ENCODE assay signal across 8 cellular contexts in the genomic region with DNA sequence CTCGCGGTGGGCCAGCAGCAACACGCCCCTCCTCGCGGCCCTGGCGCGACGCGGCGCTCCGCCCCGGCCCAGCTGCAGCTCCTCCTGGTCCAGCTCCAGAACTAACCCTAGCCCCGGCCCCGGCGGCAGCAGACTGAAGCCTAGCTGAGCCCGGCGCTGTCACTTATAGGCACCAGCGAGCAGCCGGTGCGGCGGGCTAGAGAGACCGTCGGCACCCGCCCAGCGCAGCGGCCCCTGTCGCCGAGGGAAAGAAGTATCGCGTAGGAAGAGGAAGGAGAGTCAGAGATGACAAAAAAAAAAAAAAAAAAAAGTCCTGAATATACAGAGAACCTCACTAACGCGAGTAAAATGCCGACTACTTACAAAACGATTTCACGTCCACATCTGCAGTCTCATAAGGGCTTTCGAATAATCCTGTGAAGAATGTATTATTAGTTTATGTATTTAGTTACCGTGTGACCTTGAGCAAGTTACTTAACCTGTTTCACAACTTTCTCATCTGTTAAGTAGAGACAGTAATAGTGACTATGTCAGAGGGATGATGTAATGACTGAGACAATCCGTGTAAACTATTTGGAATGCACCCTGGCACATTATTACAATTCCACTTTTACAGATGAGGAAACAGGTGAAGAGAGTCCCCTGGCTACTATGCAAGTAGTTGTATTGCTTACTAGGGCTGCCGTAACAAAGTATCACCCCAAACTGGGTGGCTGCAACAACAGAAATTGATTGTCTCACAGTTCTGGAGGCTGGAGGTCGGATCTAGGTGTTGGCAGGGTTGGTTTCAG. TPM values are rescaled to one million over a fixed set of nuclear protein-coding genes. Genes with fewer than 3 reads are reported as not detected.
DNase-seq lines count a peak whose midpoint lies in the region; ATAC-seq and TF ChIP-seq lines count a peak whose summit lies in the region.

A gene (minus strand): TSS at position 135 of the 791 bp plus-strand sequence. CDS start 791 bp downstream, outside the sequence.

- intact Hi-C loops in natural killer cell (cut with micrococcal nuclease) = loop anchor here (1.0 to 10.0 kb wide), 4 partner anchors 18 to 1580 kb away; a partner anchor contains a TSS

- H3K79me2 ChIP-seq in DND-41 (ENCODE audit: insufficient read depth, low read length) (peaks cover 41% of the 10 kb centered on the region), KMS-11 (ENCODE audit: insufficient read depth, low read depth) (0 out of 2 replicates have a peak, but pooled peaks cover 4% of the 10 kb centered on the region)

- H4K20me1 ChIP-seq in DND-41 (ENCODE audit: insufficient read depth, low read length) (peaks cover 8% of the 10 kb centered on the region; the same call in 1 of the 2 replicates), KMS-11 (ENCODE audit: insufficient read depth) (no peaks in the 10 kb centered on the region)

- H3K27ac Mint-ChIP-seq in activated T-helper 17 cell treated with anti-CD3 and anti-CD28 coated beads, Interleukin-2, amount 50 U/mL, for 72 hours = peak within 1 kb of the TSS; percentile 92
- peak within 1 kb of the TSS; percentile 96 to 98 for H3K27ac Mint-ChIP-seq in natural killer cell

- peak within 1 kb of the TSS; percentile 65 for H3K9ac ChIP-seq in DND-41 (ENCODE audit: low read depth, low read length)
- H3K9ac ChIP-seq in KMS-11 = peak within 1 kb of the TSS; percentile 76

- H3K4me1 ChIP-seq in DND-41 (ENCODE audit: insufficient read depth, low read length) (peaks cover 42% of the 10 kb centered on the region), KMS-11 (ENCODE audit: low read depth, poor library complexity, severe bottlenecking) (peaks cover 21% of the 10 kb centered on the region)

- peak; percentile 89 for TF ChIP-seq CTCF in DND-41 (IDR thresholded peaks at IDR 0.05; ENCODE audit: borderline replicate concordance, extremely low read depth, low read length, poor library complexity, severe bottlenecking)
- TF ChIP-seq CTCF in KMS-11 (conservative IDR thresholded peaks at IDR 0.05; ENCODE audit: low read depth, low read length) = peak; percentile 63
- TF ChIP-seq CTCF in fibroblast of mammary gland (conservative IDR thresholded peaks at IDR 0.05; ENCODE audit: control insufficient read depth, insufficient read depth, low read depth, low read length) = peak; percentile 57
- TF ChIP-seq CTCF in natural killer cell (IDR thresholded peaks at IDR 0.05) = peak; percentile 79

- peaks cover 35% of the 10 kb centered on the region for H3K4me1 Mint-ChIP-seq in activated T-helper 17 cell treated with anti-CD3 and anti-CD28 coated beads, Interleukin-2, amount 50 U/mL, for 72 hours
- peaks cover 40 to 48% of the 10 kb centered on the region in 2 donors for H3K4me1 Mint-ChIP-seq in natural killer cell

- H3K36me3 Mint-ChIP-seq in activated T-helper 17 cell treated with anti-CD3 and anti-CD28 coated beads, Interleukin-2, amount 50 U/mL, for 72 hours (ENCODE audit: low read depth) = no peaks in the 10 kb centered on the region
- H3K36me3 Mint-ChIP-seq in natural killer cell = no peaks in the 10 kb centered on the region

- peak; percentile 91 for DNase-seq in DND-41
- DNase-seq in RPMI8226 = peak; percentile 95
- DNase-seq in fibroblast of mammary gland (ENCODE audit: low read depth) = peak; percentile 89
- peak; percentile 96 for DNase-seq in natural killer cell
- peak; percentile 93 for DNase-seq in stimulated activated naive CD8-positive, alpha-beta T cell treated with anti-CD3 and anti-CD28 coated beads, Interleukin-15, Interleukin-2, amounts not matched to agents 100 U/mL and 50 U/mL, for 24 hours

- H3K27ac ChIP-seq in DND-41 (ENCODE audit: low read length) (peak within 1 kb of the TSS; percentile 76), KMS-11 (peak within 1 kb of the TSS; percentile 36; the same call in 1 of the 2 replicates)

- H3K9me3 ChIP-seq in DND-41 (ENCODE audit: insufficient read depth, low read length, severe bottlenecking) = no peaks in the 10 kb centered on the region

- H3K9me3 Mint-ChIP-seq in activated T-helper 17 cell treated with anti-CD3 and anti-CD28 coated beads, Interleukin-2, amount 50 U/mL, for 72 hours = no peaks in the 10 kb centered on the region
- H3K9me3 Mint-ChIP-seq in natural killer cell = no peaks in the 10 kb centered on the region

- no peaks in the 10 kb centered on the region for H3K27me3 ChIP-seq in DND-41 (ENCODE audit: insufficient read depth, low read length, poor library complexity)
- H3K27me3 ChIP-seq in KMS-11 (ENCODE audit: insufficient read depth, low read depth) = no peaks in the 10 kb centered on the region

- ATAC-seq in DND-41 (ENCODE audit: insufficient read depth, low read depth) (peak; percentile 97), GM21723 (IDR thresholded peaks at IDR 0.05; ENCODE audit: unreplicated experiment) (peak; percentile 83), natural killer cell (peak; percentile 91 to 97 (median 93))
- peak; percentile 96 for ATAC-seq in activated T-helper 17 cell treated with anti-CD3 and anti-CD28 coated beads, Interleukin-2, amount 50 U/mL, for 72 hours (replicated peaks)
- peak; percentile 96 for ATAC-seq in stimulated activated naive CD8-positive, alpha-beta T cell treated with anti-CD3 and anti-CD28 coated beads, Interleukin-15, Interleukin-2, amounts not matched to agents 100 U/mL and 50 U/mL, for 24 hours

- peak within 1 kb of the TSS; percentile 82 for H3K4me3 Mint-ChIP-seq in activated T-helper 17 cell treated with anti-CD3 and anti-CD28 coated beads, Interleukin-2, amount 50 U/mL, for 72 hours
- peak within 1 kb of the TSS; percentile 95 for H3K4me3 Mint-ChIP-seq in natural killer cell

- no peaks in the 10 kb centered on the region for H3K27me3 Mint-ChIP-seq in activated T-helper 17 cell treated with anti-CD3 and anti-CD28 coated beads, Interleukin-2, amount 50 U/mL, for 72 hours
- no peaks in the 10 kb centered on the region for H3K27me3 Mint-ChIP-seq in natural killer cell (ENCODE audit: low read depth in 2 of 2)

- H2AFZ ChIP-seq in DND-41 (ENCODE audit: low read depth, low read length) (peak within 1 kb of the TSS; percentile 78), KMS-11 (ENCODE audit: low read depth) (peak within 1 kb of the TSS; percentile 81)

- H3K4me3 ChIP-seq in DND-41 (ENCODE audit: low read depth in 1 of 2, low read length in 2 of 2) (peak within 1 kb of the TSS; percentile 28 to 60; a peak in 3 of 4 replicates), KMS-11 (IDR thresholded peaks at IDR 0.05; ENCODE audit: insufficient read depth, low read depth, low read length) (no peak within 1 kb of the TSS), fibroblast of mammary gland (ENCODE audit: control insufficient read depth, low read depth, low read length) (peak within 1 kb of the TSS; percentile 60)

- H3K4me2 ChIP-seq in DND-41 (ENCODE audit: insufficient read depth, low read length) (peak within 1 kb of the TSS; percentile 69), KMS-11 (peak within 1 kb of the TSS; percentile 90)

- H3K36me3 ChIP-seq in DND-41 (ENCODE audit: insufficient read depth, low read length) = no peaks in the 10 kb centered on the region
- H3K36me3 ChIP-seq in KMS-11 (ENCODE audit: insufficient read depth) = no peaks in the 10 kb centered on the region

RNA-seq across cellular contexts. Expression of the gene that starts here (rescaled TPM):
- total RNA-seq in activated T-helper 17 cell treated with anti-CD3 and anti-CD28 coated beads, Interleukin-2, amount 50 U/mL, for 72 hours = 10 to 100 TPM; 15.3 to 20.6 TPM
- total RNA-seq in natural killer cell = 10 to 100 TPM; 26.5 to 37.4 (median 29.4) TPM
